ENCODE assay signal across 29 cellular contexts in genomic region chr10:13309792-13310191, GRCh38.
"Had no signal": no experiment of that assay in that cellular context is flagged by ENCODE, and none has a peak within 500 bp of the region (broad histone marks: within the 10 kb centered on the region; RNA-seq: fewer than 3 reads in every experiment).

No MANE protein-coding gene starts in this region.

- H3K4me1 ChIP-seq: stomach, suprapubic skin, testis, thyroid gland, tibial artery, tibial nerve, transverse colon, upper lobe of left lung, upper lobe of right lung, uterus, vagina had no signal

- H3K27me3 ChIP-seq: stomach, suprapubic skin, testis, thyroid gland, tibial artery, tibial nerve, transverse colon, upper lobe of left lung, upper lobe of right lung, uterus, vagina had no signal

- H3K9me3 Mint-ChIP-seq: stimulated activated effector memory CD8-positive, alpha-beta T cell treated with anti-CD3 and anti-CD28 coated beads, Interleukin-12 subunit alpha, Interleukin-12 subunit beta, amount 100 ng/mL, for 72 hours; stimulated activated memory B cell treated with anti-CD40 and anti-IgM and Interleukin-4, amounts not matched to agents 10 μg/mL and 1 μg/mL and 100 μg/mL, for 72 hours; stimulated activated naive B cell treated with anti-CD40 and anti-IgM and Interleukin-4, amounts not matched to agents 10 μg/mL and 1 μg/mL and 100 μg/mL, for 72 hours; stimulated activated naive CD8-positive, alpha-beta T cell treated with anti-CD3 and anti-CD28 coated beads, Interleukin-15, amount 100 ng/mL, for 72 hours; stimulated activated naive CD8-positive, alpha-beta T cell treated with anti-CD3 and anti-CD28 coated beads, Interleukin-15, Interleukin-2, amounts not matched to agents 100 ng/mL and 50 ng/mL, for 24 hours; type B pancreatic cell had no signal

- H3K4me3 ChIP-seq: stomach, suprapubic skin, testis, thoracic aorta, thyroid gland, tibial artery, tibial nerve, transverse colon, upper lobe of left lung, upper lobe of right lung, uterus, vagina had no signal

- H3K27ac Mint-ChIP-seq: stimulated activated effector memory CD8-positive, alpha-beta T cell treated with anti-CD3 and anti-CD28 coated beads, Interleukin-12 subunit alpha, Interleukin-12 subunit beta, amount 100 ng/mL, for 72 hours; stimulated activated memory B cell treated with anti-CD40 and anti-IgM and Interleukin-4, amounts not matched to agents 10 μg/mL and 1 μg/mL and 100 μg/mL, for 72 hours; stimulated activated naive B cell treated with anti-CD40 and anti-IgM and Interleukin-4, amounts not matched to agents 10 μg/mL and 1 μg/mL and 100 μg/mL, for 72 hours; stimulated activated naive CD8-positive, alpha-beta T cell treated with anti-CD3 and anti-CD28 coated beads, Interleukin-15, amount 100 ng/mL, for 72 hours; stimulated activated naive CD8-positive, alpha-beta T cell treated with anti-CD3 and anti-CD28 coated beads, Interleukin-15, Interleukin-2, amounts not matched to agents 100 ng/mL and 50 ng/mL, for 24 hours; type B pancreatic cell had no signal

- H3K27me3 Mint-ChIP-seq: stimulated activated memory B cell treated with anti-CD40 and anti-IgM and Interleukin-4, amounts not matched to agents 10 μg/mL and 1 μg/mL and 100 μg/mL, for 72 hours; stimulated activated naive B cell treated with anti-CD40 and anti-IgM and Interleukin-4, amounts not matched to agents 10 μg/mL and 1 μg/mL and 100 μg/mL, for 72 hours; stimulated activated naive CD8-positive, alpha-beta T cell treated with anti-CD3 and anti-CD28 coated beads, Interleukin-15, amount 100 ng/mL, for 72 hours; stimulated activated naive CD8-positive, alpha-beta T cell treated with anti-CD3 and anti-CD28 coated beads, Interleukin-15, Interleukin-2, amounts not matched to agents 100 ng/mL and 50 ng/mL, for 24 hours; type B pancreatic cell had no signal

- H3K36me3 ChIP-seq: stomach, suprapubic skin, thoracic aorta, thyroid gland, tibial artery, tibial nerve, transverse colon, upper lobe of left lung, upper lobe of right lung, uterus, vagina had no signal

- H3K36me3 Mint-ChIP-seq: stimulated activated effector memory CD8-positive, alpha-beta T cell treated with anti-CD3 and anti-CD28 coated beads, Interleukin-12 subunit alpha, Interleukin-12 subunit beta, amount 100 ng/mL, for 72 hours; type B pancreatic cell had no signal

- H3K4me3 Mint-ChIP-seq: stimulated activated effector memory CD8-positive, alpha-beta T cell treated with anti-CD3 and anti-CD28 coated beads, Interleukin-12 subunit alpha, Interleukin-12 subunit beta, amount 100 ng/mL, for 72 hours; stimulated activated memory B cell treated with anti-CD40 and anti-IgM and Interleukin-4, amounts not matched to agents 10 μg/mL and 1 μg/mL and 100 μg/mL, for 72 hours; stimulated activated naive B cell treated with anti-CD40 and anti-IgM and Interleukin-4, amounts not matched to agents 10 μg/mL and 1 μg/mL and 100 μg/mL, for 72 hours; stimulated activated naive CD8-positive, alpha-beta T cell treated with anti-CD3 and anti-CD28 coated beads, Interleukin-15, amount 100 ng/mL, for 72 hours; stimulated activated naive CD8-positive, alpha-beta T cell treated with anti-CD3 and anti-CD28 coated beads, Interleukin-15, Interleukin-2, amounts not matched to agents 100 ng/mL and 50 ng/mL, for 24 hours; type B pancreatic cell had no signal

- FAIRE-seq: urothelium cell line had no signal

- H3K4me1 Mint-ChIP-seq: stimulated activated effector memory CD8-positive, alpha-beta T cell treated with anti-CD3 and anti-CD28 coated beads, Interleukin-12 subunit alpha, Interleukin-12 subunit beta, amount 100 ng/mL, for 72 hours; stimulated activated memory B cell treated with anti-CD40 and anti-IgM and Interleukin-4, amounts not matched to agents 10 μg/mL and 1 μg/mL and 100 μg/mL, for 72 hours; stimulated activated naive B cell treated with anti-CD40 and anti-IgM and Interleukin-4, amounts not matched to agents 10 μg/mL and 1 μg/mL and 100 μg/mL, for 72 hours; stimulated activated naive CD8-positive, alpha-beta T cell treated with anti-CD3 and anti-CD28 coated beads, Interleukin-15, amount 100 ng/mL, for 72 hours had no signal

- H3K9me3 ChIP-seq: stomach, suprapubic skin, testis, thoracic aorta, thyroid gland, tibial artery, tibial nerve, transverse colon, upper lobe of left lung, upper lobe of right lung, uterus, vagina had no signal

- DNase-seq: stimulated activated CD4-positive, alpha-beta T cell treated with anti-CD3 and anti-CD28 coated beads, Interleukin-2, amount 100 ng/mL, for 48 hours; stimulated activated CD4-positive, alpha-beta T cell treated with anti-CD3 and anti-CD28 coated beads, Interleukin-4, amount 100 ng/mL, for 1 hour; stimulated activated CD4-positive, alpha-beta T cell treated with anti-CD3 and anti-CD28 coated beads, Interleukin-4, amount 100 ng/mL, for 24 hours; stimulated activated CD4-positive, alpha-beta T cell treated with anti-CD3 and anti-CD28 coated beads, Interleukin-4, amount 100 ng/mL, for 4 hours; stimulated activated CD8-positive, alpha-beta memory T cell treated with anti-CD3 and anti-CD28 coated beads, Interleukin-4, amount 100 ng/mL, for 48 hours; stimulated activated naive B cell treated with anti-CD40 and anti-IgM and Interleukin-4, amounts not matched to agents 10 μg/mL and 1 μg/mL and 100 μg/mL, for 72 hours; stimulated activated naive CD4-positive, alpha-beta T cell; stimulated activated naive CD4-positive, alpha-beta T cell treated with Interleukin-2 at 50 U/mL for 16 hours; stimulated activated naive CD8-positive, alpha-beta T cell treated with anti-CD3 and anti-CD28 coated beads, Interleukin-15, amount 100 ng/mL, for 72 hours; stimulated activated naive CD8-positive, alpha-beta T cell treated with anti-CD3 and anti-CD28 coated beads, Interleukin-15, Interleukin-2, amounts not matched to agents 100 U/mL and 50 U/mL, for 24 hours; stomach; substantia nigra; testis; thyroid gland; tibial artery; transverse colon; trophoblast cell; upper lobe of left lung; upper lobe of right lung; uterus had no signal

- H3K27ac ChIP-seq: stomach, suprapubic skin, testis, thoracic aorta, thyroid gland, tibial artery, tibial nerve, transverse colon, upper lobe of left lung, upper lobe of right lung, uterus, vagina had no signal

- ATAC-seq: stimulated activated effector memory CD8-positive, alpha-beta T cell treated with anti-CD3 and anti-CD28 coated beads, Interleukin-12 subunit alpha, Interleukin-12 subunit beta, amount 100 ng/mL, for 72 hours; stimulated activated memory B cell treated with anti-CD40 and anti-IgM and Interleukin-4, amounts not matched to agents 10 μg/mL and 1 μg/mL and 100 μg/mL, for 72 hours; stimulated activated naive B cell treated with anti-CD40 and anti-IgM and Interleukin-4, amounts not matched to agents 10 μg/mL and 1 μg/mL and 100 μg/mL, for 72 hours; stimulated activated naive CD8-positive, alpha-beta T cell treated with anti-CD3 and anti-CD28 coated beads, Interleukin-15, amount 100 ng/mL, for 72 hours; stimulated activated naive CD8-positive, alpha-beta T cell treated with anti-CD3 and anti-CD28 coated beads, Interleukin-15, Interleukin-2, amounts not matched to agents 100 U/mL and 50 U/mL, for 24 hours; upper lobe of right lung had no signal
